Comparison of ENCODE assay signal across 1 cellular context in genomic region chr6:53410508-53411258, GRCh38.
A peak's percentile ranks its signal among the peaks of the same experiment; 100 is the strongest.
TF ChIP-seq lines count a peak whose summit lies in the region.

No MANE protein-coding gene starts in this region.

TF ChIP-seq in HepG2, 621 proteins besides CTCF, POLR2A, EP300 and RAD21 (continued from another document and continues in another):
- no peak for TF ChIP-seq ZNF280D (CRISPR knock-in tag; IDR thresholded peaks at IDR 0.05)
- no peak for TF ChIP-seq ZFY (CRISPR knock-in tag; IDR thresholded peaks at IDR 0.05)
- no peak for TF ChIP-seq HHEX (CRISPR knock-in tag; IDR thresholded peaks at IDR 0.05)
- no peak for TF ChIP-seq ZNF569 (CRISPR knock-in tag; IDR thresholded peaks at IDR 0.05; ENCODE audit: borderline replicate concordance)
- no peak for TF ChIP-seq ZBTB10 (CRISPR knock-in tag; IDR thresholded peaks at IDR 0.05; ENCODE audit: borderline replicate concordance)
- TF ChIP-seq SMAD3 (CRISPR knock-in tag; IDR thresholded peaks at IDR 0.05), result 0 out of 2 replicates have a peak, but pooled peaks have one; percentile 25
- no peak for TF ChIP-seq ZBTB44 (CRISPR knock-in tag; IDR thresholded peaks at IDR 0.05)
- no peak for TF ChIP-seq ZNF816 (CRISPR knock-in tag; IDR thresholded peaks at IDR 0.05; ENCODE audit: borderline replicate concordance)
- TF ChIP-seq NR3C1 (CRISPR knock-in tag; IDR thresholded peaks at IDR 0.05), result no peak
- no peak for TF ChIP-seq FOXA1 (IDR thresholded peaks at IDR 0.05)
- TF ChIP-seq FOXA1 (CRISPR knock-in tag; IDR thresholded peaks at IDR 0.05), result peak; percentile 86
- no peak for TF ChIP-seq HNRNPL (IDR thresholded peaks at IDR 0.05; ENCODE audit: low read depth, low read length)
- TF ChIP-seq KDM5B (CRISPR knock-in tag; IDR thresholded peaks at IDR 0.05; ENCODE audit: borderline replicate concordance), result no peak
- TF ChIP-seq ARID3A (IDR thresholded peaks at IDR 0.05; ENCODE audit: low read depth, low read length), result peak; percentile 39; the same call in 1 of the 2 replicates
- TF ChIP-seq KDM5A (IDR thresholded peaks at IDR 0.05; ENCODE audit: borderline replicate concordance, low read length), result no peak
- no peak for TF ChIP-seq ZBTB20 (CRISPR knock-in tag; IDR thresholded peaks at IDR 0.05; ENCODE audit: borderline replicate concordance, low read depth)
- no peak for TF ChIP-seq ZBTB2 (CRISPR knock-in tag; IDR thresholded peaks at IDR 0.05; ENCODE audit: low read depth)
- no peak for TF ChIP-seq HOXA3 (CRISPR knock-in tag; IDR thresholded peaks at IDR 0.05)
- no peak for TF ChIP-seq ZNF496 (CRISPR knock-in tag; IDR thresholded peaks at IDR 0.05; ENCODE audit: insufficient replicate concordance)
- no peak for TF ChIP-seq HNF4A (CRISPR knock-in tag; IDR thresholded peaks at IDR 0.05)
- TF ChIP-seq RBFOX2 (IDR thresholded peaks at IDR 0.05; ENCODE audit: low read depth, low read length), result no peak
- no peak for TF ChIP-seq NBN (conservative IDR thresholded peaks at IDR 0.05)
- no peak for TF ChIP-seq ZNF121 (CRISPR knock-in tag; IDR thresholded peaks at IDR 0.05)
- TF ChIP-seq NR1H2 (CRISPR knock-in tag; IDR thresholded peaks at IDR 0.05; ENCODE audit: borderline replicate concordance, low read depth), result no peak
- TF ChIP-seq ZMAT3 (CRISPR knock-in tag; conservative IDR thresholded peaks at IDR 0.05), result no peak
- peak; percentile 77; the same call in 1 of the 2 replicates for TF ChIP-seq MIXL1 (CRISPR knock-in tag; IDR thresholded peaks at IDR 0.05)
- no peak for TF ChIP-seq ZNF318 (CRISPR knock-in tag; IDR thresholded peaks at IDR 0.05)
- TF ChIP-seq ZNF18 (CRISPR knock-in tag; IDR thresholded peaks at IDR 0.05; ENCODE audit: insufficient replicate concordance), result no peak
- no peak for TF ChIP-seq ARNT2 (CRISPR knock-in tag; IDR thresholded peaks at IDR 0.05; ENCODE audit: low read depth)
- TF ChIP-seq POGZ (CRISPR knock-in tag; IDR thresholded peaks at IDR 0.05), result peak; percentile 47; the same call in 1 of the 2 replicates
- 0 out of 2 replicates have a peak, but pooled peaks have one; percentile 35 for TF ChIP-seq ZBTB33 (CRISPR knock-in tag; IDR thresholded peaks at IDR 0.05)
- no peak for TF ChIP-seq CC2D1A (CRISPR knock-in tag; IDR thresholded peaks at IDR 0.05)
- TF ChIP-seq TMF1 (CRISPR knock-in tag; IDR thresholded peaks at IDR 0.05; ENCODE audit: low read depth), result no peak
- no peak for TF ChIP-seq RBM39 (IDR thresholded peaks at IDR 0.05; ENCODE audit: low read depth, low read length, poor library complexity, severe bottlenecking)
